Comparison of ENCODE assay signal across 8 cellular contexts in the genomic region with DNA sequence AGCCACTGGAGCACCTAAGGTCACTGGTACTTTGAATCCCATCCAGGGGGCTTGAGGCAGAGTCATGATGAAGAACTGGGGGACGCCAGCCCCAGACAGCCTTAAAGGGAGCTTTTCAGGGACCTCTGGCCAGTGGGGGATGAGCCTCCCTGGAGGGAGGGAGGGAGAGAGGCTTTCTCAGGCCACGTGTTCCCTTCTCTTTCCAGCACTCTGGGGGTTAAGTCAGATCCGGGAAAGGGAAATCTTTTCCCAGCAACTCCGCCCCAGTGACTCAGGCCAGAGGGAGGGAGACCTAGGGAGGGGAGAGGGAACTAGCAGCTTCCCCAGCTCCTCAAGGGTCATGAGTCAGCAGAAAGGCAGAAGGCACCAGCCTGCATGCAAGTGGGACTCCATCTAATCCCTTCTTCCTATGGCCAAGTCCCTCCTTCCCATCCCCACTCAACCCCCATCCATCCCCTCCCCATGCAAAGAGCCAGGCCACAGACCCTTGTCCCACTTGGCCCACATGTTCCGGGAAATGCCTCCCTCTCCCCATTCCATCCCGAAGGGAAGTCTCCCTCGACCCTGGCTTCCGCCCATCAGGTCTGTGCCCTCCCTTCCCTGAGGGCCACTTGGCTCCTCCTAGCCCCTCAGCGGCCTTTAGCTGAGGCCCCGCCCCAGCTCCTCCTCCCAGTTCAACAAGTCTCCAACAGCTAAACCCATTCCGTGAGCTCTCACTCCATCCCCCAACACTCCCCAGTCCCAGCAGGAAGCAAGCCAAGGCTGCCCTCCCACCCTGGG. TPM values are rescaled to one million over a fixed set of nuclear protein-coding genes. Genes with fewer than 3 reads are reported as not detected.
DNase-seq lines count a peak whose midpoint lies in the region; ATAC-seq and TF ChIP-seq lines count a peak whose summit lies in the region.

No MANE protein-coding gene starts in this region.

- peaks cover 0 to 59% (median 20%) of the 10 kb centered on the region in 4 donors for H3K4me1 ChIP-seq in right lobe of liver

- peak; percentile 42 for ATAC-seq in GM21423 (IDR thresholded peaks at IDR 0.05; ENCODE audit: unreplicated experiment)
- ATAC-seq in effector memory CD8-positive, alpha-beta T cell (replicated peaks), result peak; percentile 29
- peak; percentile 69 to 85 (median 75) for ATAC-seq in right lobe of liver
- ATAC-seq in HG02610 (IDR thresholded peaks at IDR 0.05; ENCODE audit: unreplicated experiment), result no peak

- H3K4me1 Mint-ChIP-seq in effector memory CD8-positive, alpha-beta T cell (ENCODE audit: low read depth in 2 of 2), result peaks cover 45 to 49% of the 10 kb centered on the region in 2 donors

- no peak overlapping the region for H3K27ac Mint-ChIP-seq in effector memory CD8-positive, alpha-beta T cell

- no peak for TF ChIP-seq CTCF in right lobe of liver (IDR thresholded peaks at IDR 0.05)

- 0% methylated on average over 9 of the region's 11 CpGs for WGBS in right lobe of liver (ENCODE audit: insufficient coverage, low coverage, low lambda C conversion rate, missing lambda C conversion rate)

- peak overlapping the region; percentile 90 to 100 (median 97) for H3K27ac ChIP-seq in right lobe of liver

- peak; percentile 70 for TF ChIP-seq POLR2A in right lobe of liver (IDR thresholded peaks at IDR 0.05)

- H3K4me3 ChIP-seq in right lobe of liver, result peak overlapping the region; percentile 47 to 100 (median 51)

- no peaks in the 10 kb centered on the region for H3K27me3 Mint-ChIP-seq in effector memory CD8-positive, alpha-beta T cell

- no peak overlapping the region for H3K4me3 Mint-ChIP-seq in effector memory CD8-positive, alpha-beta T cell

- DNase-seq in AG20443 (ENCODE audit: low spot score) (peak; percentile 95), NCI-H226 (peak; percentile 100), right lobe of liver (peak; percentile 96 to 97 (median 97))
- peak; percentile 53 to 55 for DNase-seq in activated CD4-positive, alpha-beta T cell treated with anti-CD3 and anti-CD28 coated beads, Interleukin-2, amount 50 U/mL, for 4 hours
- DNase-seq in effector memory CD8-positive, alpha-beta T cell, result peak; percentile 43 to 52 (median 50)
- DNase-seq in stimulated activated CD4-positive, alpha-beta T cell treated with anti-CD3 and anti-CD28 coated beads, Interleukin-4, amount 100 ng/mL, for 4 hours, result peak; percentile 45 to 64

- H3K36me3 Mint-ChIP-seq in effector memory CD8-positive, alpha-beta T cell (ENCODE audit: insufficient read depth), result peaks cover 42% of the 10 kb centered on the region

- H3K27me3 ChIP-seq in right lobe of liver, result no peaks in the 10 kb centered on the region

- H3K9me3 Mint-ChIP-seq in effector memory CD8-positive, alpha-beta T cell, result no peaks in the 10 kb centered on the region

- peaks cover 0 to 33% (median 21%) of the 10 kb centered on the region in 4 donors for H3K36me3 ChIP-seq in right lobe of liver

- no peaks in the 10 kb centered on the region for H3K9me3 ChIP-seq in right lobe of liver

- intact Hi-C loops in right lobe of liver (cut with DNase I), result loop anchor here (10.0 kb wide), 2 partner anchors 49 to 199 kb away; partner anchors contain the start of genes LTBR (in 2 of the 2) and GAPDH (in 1 of the 2)

RNA-seq across cellular contexts. Expression of gene TNFRSF1A, which starts 5.6 kb away (rescaled TPM):
- total RNA-seq in right lobe of liver, result 100 to 1,000 TPM in 4 of 6 experiments, 10 to 100 TPM in 2; 70.6 to 199 (median 117) TPM

RNA-seq across cellular contexts. Expression of gene PLEKHG6, which starts 25.8 kb away (rescaled TPM):
- 1 to 10 TPM; 2.3 to 5.5 (median 3.3) TPM for total RNA-seq in right lobe of liver

RNA-seq across cellular contexts. Expression of gene SCNN1A, which starts 39.1 kb away (rescaled TPM):
- 1 to 10 TPM; 2.1 to 9.5 (median 6.0) TPM for total RNA-seq in right lobe of liver

RNA-seq across cellular contexts. Expression of gene LTBR, which starts 47.7 kb away (rescaled TPM):
- total RNA-seq in right lobe of liver, result 100 to 1,000 TPM in 3 of 6 experiments, 10 to 100 TPM in 3; 83.8 to 235 (median 103) TPM

Comparison
In these comparisons a context has a peak if more than half of its experiments do, and no peak if none do; other contexts are left out.
1. DNase-seq: peak in every context shown above with its lines; median percentile 100 in NCI-H226; 97 in right lobe of liver; 95 in AG20443; 54 in stimulated activated CD4-positive, alpha-beta T cell treated with anti-CD3 and anti-CD28 coated beads, Interleukin-4, amount 100 ng/mL, for 4 hours; 54 in activated CD4-positive, alpha-beta T cell treated with anti-CD3 and anti-CD28 coated beads, Interleukin-2, amount 50 U/mL, for 4 hours; 50 in effector memory CD8-positive, alpha-beta T cell.